9 cellular contexts compared by ENCODE assay signal in genomic region chr13:33123066-33123940, GRCh38.
DNase-seq lines count a peak whose midpoint lies in the region; ATAC-seq and TF ChIP-seq lines count a peak whose summit lies in the region.
"Had no signal": no experiment of that assay in that cellular context is flagged by ENCODE, and none has a peak within 500 bp of the region (broad histone marks: within the 10 kb centered on the region; RNA-seq: fewer than 3 reads in every experiment).

No MANE protein-coding gene starts in this region.

- POLR2A ChIA-PET in CD4-positive, alpha-beta T cell (lab: Charles Lee), result no interaction called here

- H3K4me2 ChIP-seq in neuronal stem cell (ENCODE audit: insufficient read depth, low read length, poor library complexity, severe bottlenecking), result no peak overlapping the region

- H3K9me3 Mint-ChIP-seq in CD4-positive, alpha-beta T cell, result no peaks in the 10 kb centered on the region
- H3K9me3 Mint-ChIP-seq: central memory CD8-positive, alpha-beta T cell had no signal

- no peak overlapping the region for H4K8ac ChIP-seq in neuronal stem cell (ENCODE audit: low read depth, low read length)

- ATAC-seq in GM19452 (IDR thresholded peaks at IDR 0.05; ENCODE audit: unreplicated experiment) (no peak), HG03571 (IDR thresholded peaks at IDR 0.05; ENCODE audit: unreplicated experiment) (no peak)
- ATAC-seq in CD4-positive, alpha-beta T cell (ENCODE audit: poor library complexity), result no peak

- H3K18ac ChIP-seq in neuronal stem cell (ENCODE audit: low read length), result no peak overlapping the region

- H3K79me1 ChIP-seq in neuronal stem cell (ENCODE audit: low read depth, low read length), result no peaks in the 10 kb centered on the region

- H3K4me3 Mint-ChIP-seq in CD4-positive, alpha-beta T cell, result no peak overlapping the region
- H3K4me3 Mint-ChIP-seq: central memory CD8-positive, alpha-beta T cell had no signal

- H3K27me3 ChIP-seq in neuronal stem cell (ENCODE audit: control insufficient read depth in 3 of 3, insufficient read depth in 3 of 3, low read depth in 1 of 3, low read length in 3 of 3), result no peaks in the 10 kb centered on the region
- H3K27me3 ChIP-seq in CD4-positive, alpha-beta T cell (ENCODE audit: control insufficient read depth, insufficient read depth, low read length), result no peaks in the 10 kb centered on the region

- H3K23ac ChIP-seq in neuronal stem cell (ENCODE audit: low read depth, low read length, poor library complexity), result no peak overlapping the region

- no peak overlapping the region for H2BK120ac ChIP-seq in neuronal stem cell (ENCODE audit: low read depth, low read length)

- CTCF ChIA-PET in CD4-positive, alpha-beta T cell (lab: Charles Lee), result no interaction called here

- H2AFZ ChIP-seq in neuronal stem cell (ENCODE audit: low read length), result peak overlapping the region; percentile 66

- H3K27ac ChIP-seq in neuronal stem cell (replicated peaks; ENCODE audit: low read length), result no peak overlapping the region
- no peak overlapping the region for H3K27ac ChIP-seq in CD4-positive, alpha-beta T cell (ENCODE audit: low read depth, low read length)

- H2BK5ac ChIP-seq in neuronal stem cell (ENCODE audit: low read length), result no peak overlapping the region

- peaks cover 6% of the 10 kb centered on the region for H3K27me3 Mint-ChIP-seq in CD4-positive, alpha-beta T cell
- H3K27me3 Mint-ChIP-seq: central memory CD8-positive, alpha-beta T cell had no signal

- no peak for TF ChIP-seq CTCF in epithelial cell of esophagus (IDR thresholded peaks at IDR 0.05; ENCODE audit: insufficient read depth, low read depth, low read length, missing control alignments)
- no peak for TF ChIP-seq CTCF in CD4-positive, alpha-beta T cell (IDR thresholded peaks at IDR 0.05)

- peak; percentile 39 for DNase-seq in DMS153 treated with DMSO at 0.1 percent for 48 hours (lab: John Stamatoyannopoulos, UW; ENCODE audit: unreplicated experiment)
- DNase-seq in NCI-H69 (lab: John Stamatoyannopoulos, UW), result peak; percentile 90
- DNase-seq in epithelial cell of esophagus (ENCODE audit: low read depth), result peak; percentile 46
- no peak for DNase-seq in neuronal stem cell (ENCODE audit: low spot score)
- no peak for DNase-seq in central memory CD4-positive, alpha-beta T cell
- DNase-seq in CD4-positive, alpha-beta T cell, result no peak

- H3K4me3 ChIP-seq in epithelial cell of esophagus (ENCODE audit: low read length) (no peak overlapping the region), neuronal stem cell (ENCODE audit: low read length in 2 of 2) (no peak overlapping the region)

- H2BK12ac ChIP-seq in neuronal stem cell (ENCODE audit: low read length), result no peak overlapping the region

- no peaks in the 10 kb centered on the region for H3K4me1 Mint-ChIP-seq in CD4-positive, alpha-beta T cell (ENCODE audit: low read depth)
- H3K4me1 Mint-ChIP-seq: central memory CD8-positive, alpha-beta T cell had no signal

- no peak overlapping the region for H3K4ac ChIP-seq in neuronal stem cell (ENCODE audit: low read length)

- H2BK15ac ChIP-seq in neuronal stem cell (ENCODE audit: low read length), result no peak overlapping the region

- no CpG with 5 or more reads among the region's 9 CpGs for WGBS in neuronal stem cell (ENCODE audit: extremely low coverage in 2 of 2, insufficient read length in 2 of 2, insufficient replicate concordance in 1 of 2), 2 donors

- no peaks in the 10 kb centered on the region for H3K36me3 ChIP-seq in neuronal stem cell (replicated peaks in 1 of 2; ENCODE audit: control insufficient read depth in 2 of 2, insufficient read depth in 2 of 2, low read length in 2 of 2)

- H3K27ac Mint-ChIP-seq in CD4-positive, alpha-beta T cell, result no peak overlapping the region

- no peak overlapping the region for H2AK5ac ChIP-seq in neuronal stem cell (ENCODE audit: low read depth, low read length)

- no peaks in the 10 kb centered on the region for H3K36me3 Mint-ChIP-seq in CD4-positive, alpha-beta T cell (ENCODE audit: low read depth)

- H3K9ac ChIP-seq in neuronal stem cell (ENCODE audit: low read depth, low read length, poor library complexity), result no peak overlapping the region

- intact Hi-C loops in CD4-positive, alpha-beta T cell (cut with DNase I, micrococcal nuclease), result no loop called here

- no peaks in the 10 kb centered on the region for H3K9me3 ChIP-seq in neuronal stem cell (replicated peaks in 1 of 2; ENCODE audit: control insufficient read depth in 2 of 2, insufficient read depth in 1 of 2, low read depth in 1 of 2, low read length in 2 of 2)
- no peaks in the 10 kb centered on the region for H3K9me3 ChIP-seq in CD4-positive, alpha-beta T cell (ENCODE audit: control insufficient read depth, low read length)

- peaks cover 9 to 17% of the 10 kb centered on the region in 2 donors for H3K4me1 ChIP-seq in neuronal stem cell (ENCODE audit: control insufficient read depth in 2 of 2, insufficient read depth in 1 of 2, low read depth in 1 of 2, low read length in 2 of 2)

- no peak overlapping the region for H3K14ac ChIP-seq in neuronal stem cell (ENCODE audit: low read length)

- no peak overlapping the region for H4K91ac ChIP-seq in neuronal stem cell (ENCODE audit: low read depth, low read length, poor library complexity)

Comparison
In these comparisons a context has a peak if more than half of its experiments do, and no peak if none do; other contexts are left out.
1. DNase-seq: peak in DMS153 treated with DMSO at 0.1 percent for 48 hours (single experiment), NCI-H69 (single experiment) and epithelial cell of esophagus (single experiment); none in neuronal stem cell (single experiment), central memory CD4-positive, alpha-beta T cell (single experiment) and CD4-positive, alpha-beta T cell (0 of 10).